ENCODE assay signal across 8 cellular contexts in the genomic region with DNA sequence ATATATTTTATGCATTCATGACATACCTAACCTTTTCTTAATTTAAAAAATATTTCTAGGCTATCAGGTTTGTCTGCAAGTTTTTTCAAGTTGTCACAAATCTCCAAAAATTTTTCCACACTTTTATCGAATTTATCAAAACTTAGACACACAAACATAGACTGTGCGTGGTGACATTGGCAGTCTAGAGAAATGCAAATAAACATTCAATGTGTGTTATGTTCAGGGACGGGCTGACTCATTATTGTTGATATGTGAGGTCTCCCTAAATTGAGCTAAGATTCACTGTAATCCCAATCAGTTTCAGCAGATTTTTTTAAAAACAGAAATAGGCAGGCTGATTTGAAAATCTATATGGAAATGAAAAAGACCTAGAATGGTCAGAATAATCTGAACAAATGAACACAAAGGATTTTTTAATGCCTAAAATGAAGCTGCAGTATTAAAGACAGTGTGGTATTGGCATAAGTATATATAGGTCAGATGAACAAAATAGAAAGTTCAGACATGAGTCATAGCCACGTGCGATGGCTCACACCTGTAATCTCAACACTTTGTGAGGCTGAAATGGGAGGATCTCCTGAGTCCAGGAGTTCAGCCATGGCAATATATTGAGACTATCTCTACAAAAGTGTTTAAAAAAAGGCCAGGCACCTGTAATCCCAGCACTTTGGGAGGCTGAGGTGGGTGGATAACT. TPM values are rescaled to one million over a fixed set of nuclear protein-coding genes. Genes with fewer than 3 reads are reported as not detected.
DNase-seq lines count a peak whose midpoint lies in the region; ATAC-seq and TF ChIP-seq lines count a peak whose summit lies in the region.

No MANE protein-coding gene starts in this region.

- no peaks in the 10 kb centered on the region for H3K9me3 Mint-ChIP-seq in natural killer cell

- no peaks in the 10 kb centered on the region for H3K27me3 Mint-ChIP-seq in natural killer cell (ENCODE audit: low read depth in 2 of 2)

- peak; percentile 58 for DNase-seq in M059J (ENCODE audit: low read depth)
- DNase-seq in natural killer cell = no peak
- DNase-seq in NCI-H2196 treated with DMSO at 0.1 percent for 48 hours (lab: John Stamatoyannopoulos, UW; ENCODE audit: unreplicated experiment) = no peak
- no peak for DNase-seq in effector CD8-positive, alpha-beta T cell (lab: John Stamatoyannopoulos, UW)
- no peak for DNase-seq in NCI-H1105 (lab: John Stamatoyannopoulos, UW)
- no peak for DNase-seq in SHP77 treated with DMSO at 0.1 percent for 48 hours (lab: John Stamatoyannopoulos, UW)

- TF ChIP-seq CTCF in natural killer cell (IDR thresholded peaks at IDR 0.05) = no peak

- H3K4me3 Mint-ChIP-seq in natural killer cell = no peak overlapping the region

- H3K4me1 Mint-ChIP-seq in natural killer cell = peaks cover 25 to 26% of the 10 kb centered on the region in 2 donors

- ATAC-seq in GM18873 (IDR thresholded peaks at IDR 0.05; ENCODE audit: low FRiP score, unreplicated experiment) = peak; percentile 76
- peak; percentile 79 for ATAC-seq in HG02571 (IDR thresholded peaks at IDR 0.05; ENCODE audit: unreplicated experiment)
- peak in 2 of 3 donors; percentile 37 to 50 for ATAC-seq in natural killer cell

- H3K36me3 Mint-ChIP-seq in natural killer cell = no peaks in the 10 kb centered on the region

- intact Hi-C loops in natural killer cell (cut with micrococcal nuclease) = no loop called here

- H3K27ac Mint-ChIP-seq in natural killer cell = peak overlapping the region in 1 of 2 donors; percentile 14

RNA-seq across cellular contexts. Expression of a gene that starts 19.2 kb away (rescaled TPM):
- total RNA-seq in M059J (2014; rRNA removed; shearing (Covaris generic)) = 5.9 and 9.3 TPM in 2 replicates
- total RNA-seq in natural killer cell = 10 to 100 TPM; 16.6 to 17.5 (median 17.1) TPM

RNA-seq across cellular contexts. Expression of a gene that starts 53.8 kb away (rescaled TPM):
- total RNA-seq in M059J (2014; rRNA removed; shearing (Covaris generic)) = 304 and 338 TPM in 2 replicates
- 10 to 100 TPM; 53.5 to 55.6 (median 55.5) TPM for total RNA-seq in natural killer cell
